ENCODE assay signal across 23 cellular contexts in genomic region chr9:129405831-129406220, GRCh38.
DNase-seq lines count a peak whose midpoint lies in the region; ATAC-seq, FAIRE-seq and TF ChIP-seq lines count a peak whose summit lies in the region.
"Had no signal": no experiment of that assay in that cellular context is flagged by ENCODE, and none has a peak within 500 bp of the region (broad histone marks: within the 10 kb centered on the region; RNA-seq: fewer than 3 reads in every experiment).

No MANE protein-coding gene starts in this region.

- TF ChIP-seq RAD21 in A549 (conservative IDR thresholded peaks at IDR 0.05 in 1 of 2, IDR thresholded peaks at IDR 0.05 in 1 of 2) (no peak), H1 (IDR thresholded peaks at IDR 0.05 in 1 of 2, conservative IDR thresholded peaks at IDR 0.05 in 1 of 2; ENCODE audit: low read depth in 2 of 2, low read length in 2 of 2) (no peak)

- H2BK5ac ChIP-seq in H1 (ENCODE audit: low read depth, low read length) (no peak overlapping the region; the same call in 1 of the 2 replicates), mesendoderm (ENCODE audit: low read length) (no peak overlapping the region)

- no peak overlapping the region for H3K56ac ChIP-seq in H1 (replicated peaks; ENCODE audit: insufficient read length, low read depth, low read length)
- H3K56ac ChIP-seq in mesendoderm (ENCODE audit: low read length): no peak overlapping the region

- H3K36me3 ChIP-seq in H1 (ENCODE audit: control insufficient read depth in 2 of 4, insufficient read depth in 4 of 4, low read length in 3 of 4) (no peaks in the 10 kb centered on the region), mesendoderm (ENCODE audit: control insufficient read depth, insufficient read depth, low read length) (no peaks in the 10 kb centered on the region)
- H3K36me3 ChIP-seq: adrenal gland, colonic mucosa, esophagus squamous epithelium, gastrocnemius medialis had no signal

- POLR2A ChIA-PET in A549 (lab: Yijun Ruan, JAX) (interaction anchor here (0.6 kb wide), 1 partner anchor 349 kb away, joined by 3 read pairs; no protein-coding TSS in a partner anchor), H1 (lab: Charles Lee; ENCODE audit: partially characterized antibody) (interaction anchor here (1.1 kb wide), 1 partner anchor 50 kb away, joined by 3 read pairs; no protein-coding TSS in a partner anchor), GM10248 (lab: Yijun Ruan, JAX) (no interaction called here)

- H4K20me1 ChIP-seq in H1 (replicated peaks in 1 of 2; ENCODE audit: control insufficient read depth in 1 of 2, insufficient read depth in 2 of 2, low read length in 2 of 2): peaks cover 0 to 4% of the 10 kb centered on the region in 2 experiments

- peak overlapping the region; percentile 88 for H4K91ac ChIP-seq in H1 (replicated peaks; ENCODE audit: insufficient read length, low read length)

- H3K27ac ChIP-seq in A549 (peak overlapping the region; percentile 67 to 84), H1 (ENCODE audit: low read depth, low read length) (no peak overlapping the region), mesendoderm (ENCODE audit: low read depth, low read length) (no peak overlapping the region)
- H3K27ac ChIP-seq: adrenal gland, colonic mucosa, gastrocnemius medialis had no signal

- H4K5ac ChIP-seq in H1 (ENCODE audit: insufficient read length, low read depth, low read length) (no peak overlapping the region), mesendoderm (ENCODE audit: low read length) (no peak overlapping the region)

- H2AFZ ChIP-seq in H1 (ENCODE audit: low read length): no peak overlapping the region

- H3K18ac ChIP-seq in H1 (ENCODE audit: extremely low read depth, low read length) (no peak overlapping the region), mesendoderm (ENCODE audit: low read length) (no peak overlapping the region)

- H3K4ac ChIP-seq in H1 (replicated peaks; ENCODE audit: insufficient read length, low read depth, low read length) (no peak overlapping the region), mesendoderm (ENCODE audit: low read depth, low read length) (peak overlapping the region; percentile 17)

- CTCF ChIA-PET in A549 (lab: Yijun Ruan, JAX): interaction anchor here (1.1 kb wide), 1 partner anchor 263 kb away, joined by 3 read pairs; no protein-coding TSS in a partner anchor
- CTCF ChIA-PET in H1 (lab: Charles Lee; ENCODE audit: partially characterized antibody): interaction anchor here (1.1 to 1.5 kb wide), 3 partner anchors 55 to 233 kb away, joined by 3 to 6 read pairs (median 4); no protein-coding TSS in a partner anchor
- CTCF ChIA-PET in GM10248 (lab: Yijun Ruan, JAX): no interaction called here

- H3K27me3 ChIP-seq in H1 (replicated peaks in 1 of 4; ENCODE audit: control insufficient read depth in 3 of 4, extremely low read depth in 1 of 4, insufficient read depth in 3 of 4, low read length in 3 of 4) (no peaks in the 10 kb centered on the region; a peak in 3 of 7 replicates), mesendoderm (ENCODE audit: insufficient read depth, low read length, poor library complexity) (no peaks in the 10 kb centered on the region)
- H3K27me3 ChIP-seq: adrenal gland, colonic mucosa, esophagus squamous epithelium, gastrocnemius medialis had no signal

- no peak for ATAC-seq in A549
- ATAC-seq in HG03520 (IDR thresholded peaks at IDR 0.05; ENCODE audit: unreplicated experiment): no peak
- no peak for ATAC-seq in HG03354 (IDR thresholded peaks at IDR 0.05; ENCODE audit: poor library complexity, severe bottlenecking, unreplicated experiment)
- ATAC-seq: activated T-cell treated with anti-CD3 and anti-CD28 coated beads, Interleukin-2, amount 50 U/mL, for 72 hours; gastrocnemius medialis; stimulated activated memory B cell treated with anti-CD40 and anti-IgM and Interleukin-4, amounts not matched to agents 10 μg/mL and 1 μg/mL and 100 μg/mL, for 72 hours had no signal

- no peak overlapping the region for H3K14ac ChIP-seq in H1 (ENCODE audit: insufficient read length)

- TF ChIP-seq CTCF in A549 (IDR thresholded peaks at IDR 0.05) (no peak), H1 (IDR thresholded peaks at IDR 0.05; ENCODE audit: control extremely low read depth in 1 of 3, insufficient read depth in 1 of 3, low read depth in 1 of 3, low read length in 3 of 3) (no peak), GM10248 (IDR thresholded peaks at IDR 0.05; ENCODE audit: control extremely low read depth, extremely low read depth, low read depth, missing control alignments) (no peak)

- H3K79me1 ChIP-seq in H1 (ENCODE audit: low read depth, low read length): no peaks in the 10 kb centered on the region
- H3K79me1 ChIP-seq in mesendoderm (ENCODE audit: low read length): no peaks in the 10 kb centered on the region

- H2AK5ac ChIP-seq in H1 (ENCODE audit: low read depth, low read length) (no peak overlapping the region; the same call in 1 of the 2 replicates), mesendoderm (ENCODE audit: low read length) (no peak overlapping the region)

- 89% methylated on average over 5 of the region's 5 CpGs for WGBS in A549 (ENCODE audit: missing lambda C conversion rate)
- 86% methylated on average over 5 of the region's 5 CpGs; no CpG with 5 or more reads in 1 of the 2 experiments for WGBS in H1 (ENCODE audit: extremely low coverage in 1 of 2, insufficient coverage in 1 of 2, insufficient read length in 1 of 2, insufficient replicate concordance in 2 of 2, low coverage in 1 of 2, low lambda C conversion rate in 2 of 2, missing lambda C conversion rate in 1 of 2), 2 experiments
- no CpG with 5 or more reads among the region's 5 CpGs for WGBS in mesendoderm (ENCODE audit: extremely low coverage, insufficient coverage, low lambda C conversion rate)

- H2BK15ac ChIP-seq in H1 (ENCODE audit: low read length) (no peak overlapping the region), mesendoderm (replicated peaks; ENCODE audit: low read depth) (no peak overlapping the region)

- TF ChIP-seq EP300 in A549 (IDR thresholded peaks at IDR 0.05): no peak
- TF ChIP-seq EP300 in H1 (IDR thresholded peaks at IDR 0.05; ENCODE audit: borderline replicate concordance in 1 of 2, low read depth in 2 of 2, low read length in 2 of 2): no peak

- no peak for TF ChIP-seq POLR2A in A549 (IDR thresholded peaks at IDR 0.05; ENCODE audit: low read length)
- no peak for TF ChIP-seq POLR2A in H1 (IDR thresholded peaks at IDR 0.05; ENCODE audit: control extremely low read depth in 1 of 2, low read depth in 2 of 2, low read length in 2 of 2)

- H3K23me2 ChIP-seq in H1 (ENCODE audit: low read depth, low read length): peaks cover 10% of the 10 kb centered on the region; the same call in 1 of the 2 replicates

- no peaks in the 10 kb centered on the region for H3K79me2 ChIP-seq in H1 (ENCODE audit: control insufficient read depth in 1 of 2, insufficient read depth in 2 of 2, low read length in 2 of 2)
- H3K79me2 ChIP-seq in mesendoderm (ENCODE audit: control insufficient read depth, insufficient read depth, low read length): no peaks in the 10 kb centered on the region

- H3K4me3 ChIP-seq in A549 (0 out of 3 replicates have a peak overlapping the region, but pooled peaks have one; percentile 5), H1 (ENCODE audit: extremely low read depth in 1 of 4, insufficient read depth in 2 of 4, low read depth in 3 of 4, low read length in 4 of 4) (no peak overlapping the region), mesendoderm (ENCODE audit: low read length) (no peak overlapping the region)
- H3K4me3 ChIP-seq: adrenal gland, colonic mucosa, esophagus squamous epithelium, gastrocnemius medialis had no signal

- H3K23ac ChIP-seq in H1 (ENCODE audit: insufficient read length): no peak overlapping the region
- H3K23ac ChIP-seq in mesendoderm (ENCODE audit: low read length): no peak overlapping the region

- no peak for DNase-seq in A549 (ENCODE audit: low read depth in 1 of 2, low spot score in 1 of 2)
- peak; percentile 61 for DNase-seq in LHCN-M2 (ENCODE audit: low read depth)
- DNase-seq in H1 (ENCODE audit: low read depth in 1 of 2, low spot score in 2 of 2): no peak
- DNase-seq in mesendoderm: no peak
- no peak for DNase-seq in NCI-H345 (lab: John Stamatoyannopoulos, UW)
- DNase-seq in GM10248 (ENCODE audit: extremely low spot score): no peak
- DNase-seq: activated CD4-positive, alpha-beta T cell treated with anti-CD3 and anti-CD28 coated beads for 48 hours; activated naive CD4-positive, alpha-beta T cell treated with Interleukin-2 at 50 U/mL for 16 hours; activated T-cell treated with anti-CD3 and anti-CD28 coated beads, Interleukin-2, amount 50 U/mL, for 72 hours; adrenal gland; C1 segment of cervical spinal cord; endodermal cell; esophagus squamous epithelium; gastrocnemius medialis; mammary epithelial cell; NCI-H1694 treated with DMSO at 0.1 percent for 48 hours; occipital lobe; stimulated activated CD4-positive, alpha-beta T cell treated with anti-CD3 and anti-CD28 coated beads, Interleukin-2, amount 100 ng/mL, for 48 hours had no signal

- H3K9me3 ChIP-seq in A549 (0 out of 3 replicates have a peak, but pooled peaks cover 2% of the 10 kb centered on the region), H1 (ENCODE audit: insufficient read depth in 2 of 2, low read depth in 1 of 2, low read length in 1 of 2) (peaks cover 0 to 5% of the 10 kb centered on the region in 2 experiments; a peak in 2 of 4 replicates)
- H3K9me3 ChIP-seq: adrenal gland, colonic mucosa, esophagus squamous epithelium, gastrocnemius medialis had no signal

- H3K9ac ChIP-seq in H1 (replicated peaks in 1 of 4; ENCODE audit: extremely low read depth in 1 of 4, low read depth in 3 of 4, low read length in 3 of 4) (no peak overlapping the region), mesendoderm (ENCODE audit: low read length) (no peak overlapping the region)

- FAIRE-seq in A549 (lab: Jason Lieb, UNC) (no peak), H1 (lab: Jason Lieb, UNC) (no peak)
- FAIRE-seq: islet of Langerhans had no signal

- H3K4me2 ChIP-seq in A549: peak overlapping the region; percentile 68
- no peak overlapping the region for H3K4me2 ChIP-seq in H1 (ENCODE audit: insufficient read depth in 1 of 2, low read depth in 2 of 2, low read length in 2 of 2)
- no peak overlapping the region for H3K4me2 ChIP-seq in mesendoderm (ENCODE audit: low read length)

- H2BK12ac ChIP-seq in H1 (ENCODE audit: low read depth, low read length): no peak overlapping the region; the same call in 1 of the 2 replicates

- H2BK120ac ChIP-seq in H1 (replicated peaks; ENCODE audit: low read depth, low read length): no peak overlapping the region
- H2BK120ac ChIP-seq in mesendoderm (ENCODE audit: low read depth, low read length): no peak overlapping the region

- H4K8ac ChIP-seq in H1 (ENCODE audit: extremely low read depth, insufficient read depth, low read length) (no peak overlapping the region), mesendoderm (ENCODE audit: low read depth, low read length) (no peak overlapping the region)

- H3K4me1 ChIP-seq in A549 (peaks cover 73% of the 10 kb centered on the region), H1 (replicated peaks in 1 of 4; ENCODE audit: control insufficient read depth in 3 of 4, insufficient read depth in 4 of 4, low read length in 3 of 4) (peaks cover 5 to 44% (median 20%) of the 10 kb centered on the region in 4 experiments), mesendoderm (ENCODE audit: control insufficient read depth, low read depth, low read length) (no peaks in the 10 kb centered on the region)

- H2BK20ac ChIP-seq in H1 (ENCODE audit: low read length): 0 out of 2 replicates have a peak overlapping the region, but pooled peaks have one; percentile 69

TF ChIP-seq in A549, 52 proteins besides CTCF, POLR2A, EP300 and RAD21 (continues in another document):
- TF ChIP-seq RARB (CRISPR knock-in tag; IDR thresholded peaks at IDR 0.05): no peak

Comparison
In these comparisons a context has a peak if more than half of its experiments do, and no peak if none do; other contexts are left out.
1. H3K27ac ChIP-seq: peak in A549 (2 of 2); none in H1 (single experiment) and mesendoderm (single experiment).